19 cellular contexts compared by ENCODE assay signal in the genomic region with DNA sequence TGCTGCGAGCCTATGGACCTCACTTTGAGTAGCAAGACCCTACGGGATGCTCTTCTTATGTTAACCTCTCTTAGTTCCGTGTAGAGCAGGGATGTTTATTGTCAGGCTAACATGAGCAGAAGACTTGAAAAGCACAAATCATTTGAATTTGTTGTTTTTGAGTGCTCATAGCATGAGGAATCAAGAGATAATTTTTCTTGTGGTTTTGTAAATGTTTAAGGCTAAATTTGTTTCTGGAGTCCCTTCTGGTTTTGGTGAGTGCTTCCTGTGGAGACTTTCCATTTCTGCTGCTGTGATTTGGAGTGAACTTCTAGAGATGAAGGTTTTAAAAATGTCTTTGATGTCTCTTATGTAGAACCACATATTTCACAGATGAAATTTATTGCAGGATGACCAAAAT.
"Had no signal": no experiment of that assay in that cellular context is flagged by ENCODE, and none has a peak within 500 bp of the region (broad histone marks: within the 10 kb centered on the region; RNA-seq: fewer than 3 reads in every experiment).

No MANE protein-coding gene starts in this region.

- H3K27ac ChIP-seq: coronary artery, hepatocyte, psoas muscle, right atrium auricular region, stomach, testis, uterus, VCaP had no signal

- H3K79me2 ChIP-seq: hepatocyte had no signal

- H3K9me3 ChIP-seq: pancreas, psoas muscle, right atrium auricular region, stomach, testis, uterus had no signal

- H3K4me2 ChIP-seq: hepatocyte had no signal

- H3K4me1 ChIP-seq: right atrium auricular region, testis, uterus had no signal

- H3K36me3 ChIP-seq: pancreas, right atrium auricular region, stomach, uterus had no signal

- H3K4me3 ChIP-seq: coronary artery, hepatocyte, pancreas, psoas muscle, right atrium auricular region, stomach, testis, uterus had no signal

- H2AFZ ChIP-seq: hepatocyte had no signal

- H3K27me3 ChIP-seq: hepatocyte, pancreas, right atrium auricular region, stomach, testis, uterus had no signal

- DNase-seq: activated CD4-positive, alpha-beta T cell treated with anti-CD3 and anti-CD28 coated beads, Interleukin-2, amount 10 ng/mL, durations not matched to agents 7 days and 5 days; activated CD8-positive, alpha-beta T cell treated with anti-CD3 and anti-CD28 coated beads, Interleukin-2, amount 10 ng/mL, durations not matched to agents 7 days and 5 days; activated gamma-delta T cell treated with Interleukin-2 at 50 U/mL for 16 hours; aorta; cerebellar nuclear complex; endodermal cell; foreskin melanocyte; left ventricle myocardium superior; psoas muscle; testis; uterus had no signal

- ATAC-seq: activated CD4-positive, CD25-positive, alpha-beta regulatory T cell treated with anti-CD3 and anti-CD28 coated beads, Interleukin-2, amount 50 U/mL, for 24 hours; activated CD8-positive, alpha-beta T cell treated with anti-CD3 and anti-CD28 coated beads, Interleukin-2, amount 10 ng/mL, durations not matched to agents 7 days and 5 days; left ventricle myocardium superior; stimulated activated memory B cell treated with anti-CD40 and anti-IgM and Interleukin-4, amounts not matched to agents 10 μg/mL and 1 μg/mL and 100 μg/mL, for 72 hours had no signal
